In genomic region chr20:60009826-60010616, GRCh38 we compare ENCODE assay signal across 11 cellular contexts. TPM values are rescaled to one million over a fixed set of nuclear protein-coding genes. Genes with fewer than 3 reads are reported as not detected.
DNase-seq lines count a peak whose midpoint lies in the region; TF ChIP-seq lines count a peak whose summit lies in the region.
"Had no signal": no experiment of that assay in that cellular context is flagged by ENCODE, and none has a peak within 500 bp of the region (broad histone marks: within the 10 kb centered on the region; RNA-seq: fewer than 3 reads in every experiment).

No MANE protein-coding gene starts in this region.

- TF ChIP-seq EP300 in esophagus muscularis mucosa (IDR thresholded peaks at IDR 0.05) (no peak), transverse colon (IDR thresholded peaks at IDR 0.05; ENCODE audit: low read depth) (no peak)

- TF ChIP-seq POLR2A in esophagus muscularis mucosa (IDR thresholded peaks at IDR 0.05; ENCODE audit: low read depth) (no peak), transverse colon (IDR thresholded peaks at IDR 0.05) (no peak)

- intact Hi-C loops in esophagus muscularis mucosa (cut with DNase I) = no loop called here
- intact Hi-C loops in transverse colon (cut with DNase I; ENCODE audit: low total_unique reads) = no loop called here
- intact Hi-C loops in ascending aorta (cut with DNase I) = no loop called here

- in situ Hi-C loops in transverse colon (cut with MboI; ENCODE audit: low pct_ligation_motif_present in 1 of 4, low pct_unique_long_range_greater_than_20kb in 1 of 4, low sequenced_read_pairs in 3 of 4) = no loop called here

- H3K9me3 ChIP-seq in esophagus muscularis mucosa = no peaks in the 10 kb centered on the region
- no peaks in the 10 kb centered on the region for H3K9me3 ChIP-seq in transverse colon
- no peaks in the 10 kb centered on the region for H3K9me3 ChIP-seq in ascending aorta

- 93% methylated on average over 11 of the region's 14 CpGs for WGBS in esophagus muscularis mucosa
- 80 to 91% methylated on average over 1 to 13 of the region's 14 CpGs for WGBS in transverse colon (ENCODE audit: low coverage in 1 of 2), 2 donors

- H3K27me3 ChIP-seq in esophagus muscularis mucosa = no peaks in the 10 kb centered on the region
- no peaks in the 10 kb centered on the region for H3K27me3 ChIP-seq in transverse colon
- no peaks in the 10 kb centered on the region for H3K27me3 ChIP-seq in ascending aorta

- TF ChIP-seq CTCF in esophagus muscularis mucosa (IDR thresholded peaks at IDR 0.05) = no peak
- TF ChIP-seq CTCF in retinal pigment epithelial cell (conservative IDR thresholded peaks at IDR 0.05; ENCODE audit: low read depth, low read length) = peak; percentile 50
- no peak for TF ChIP-seq CTCF in transverse colon (IDR thresholded peaks at IDR 0.05)
- TF ChIP-seq CTCF in ascending aorta (IDR thresholded peaks at IDR 0.05) = no peak

- H3K27ac ChIP-seq in esophagus muscularis mucosa (replicated peaks in 1 of 4) (no peak overlapping the region), transverse colon (no peak overlapping the region), ascending aorta (no peak overlapping the region)

- no peak overlapping the region for H3K4me3 ChIP-seq in esophagus muscularis mucosa
- H3K4me3 ChIP-seq in retinal pigment epithelial cell (ENCODE audit: low read length) = no peak overlapping the region
- H3K4me3 ChIP-seq in transverse colon = no peak overlapping the region
- no peak overlapping the region for H3K4me3 ChIP-seq in ascending aorta

- DNase-seq in NCI-H748 (lab: John Stamatoyannopoulos, UW; ENCODE audit: unreplicated experiment) (peak; percentile 12), NCI-H748 treated with DMSO at 0.1 percent for 48 hours (lab: John Stamatoyannopoulos, UW) (no peak), NCI-H82 treated with DMSO at 0.1 percent for 48 hours (lab: John Stamatoyannopoulos, UW; ENCODE audit: unreplicated experiment) (peak; percentile 95), esophagus muscularis mucosa (ENCODE audit: extremely low spot score) (peak; percentile 81), retinal pigment epithelial cell (ENCODE audit: low read depth) (no peak), transverse colon (no peak), ascending aorta (ENCODE audit: low spot score in 2 of 2) (no peak), epidermal melanocyte (ENCODE audit: insufficient read length, low spot score) (no peak)
- DNase-seq: activated T-cell treated with anti-CD3 and anti-CD28 coated beads for 4 hours; naive thymus-derived CD4-positive, alpha-beta T cell; NCI-H1694 had no signal

- H3K36me3 ChIP-seq in esophagus muscularis mucosa (no peaks in the 10 kb centered on the region), transverse colon (no peaks in the 10 kb centered on the region), ascending aorta (no peaks in the 10 kb centered on the region)

- peaks cover 0 to 5% (median 0%) of the 10 kb centered on the region in 4 donors for H3K4me1 ChIP-seq in esophagus muscularis mucosa
- no peaks in the 10 kb centered on the region for H3K4me1 ChIP-seq in transverse colon
- H3K4me1 ChIP-seq in ascending aorta = no peaks in the 10 kb centered on the region

RNA-seq across cellular contexts. Expression of gene CDH26, which starts 51.8 kb away (rescaled TPM):
- total RNA-seq in esophagus muscularis mucosa = 1 to 10 TPM in 1 of 4 donors, under 1 TPM in 3; 0.39 to 1.3 (median 0.82) TPM
- 1 to 10 TPM in 2 of 4 donors, not detected in 2; 1.4 to 1.9 TPM for total RNA-seq in transverse colon
- not detected for total RNA-seq in ascending aorta

Comparison
In these comparisons a context has a peak if more than half of its experiments do, and no peak if none do; other contexts are left out.
1. DNase-seq: peak in NCI-H748 (single experiment), NCI-H82 treated with DMSO at 0.1 percent for 48 hours (single experiment) and esophagus muscularis mucosa (single experiment); none in NCI-H748 treated with DMSO at 0.1 percent for 48 hours (single experiment), retinal pigment epithelial cell (single experiment), transverse colon (single experiment), ascending aorta (0 of 2) and epidermal melanocyte (single experiment).